7 cellular contexts compared by ENCODE assay signal in genomic region chr14:105892453-105893441, GRCh38.
DNase-seq lines count a peak whose midpoint lies in the region; ATAC-seq and TF ChIP-seq lines count a peak whose summit lies in the region.
"Not testable (repeated sequence)": the region's sequence is repeated elsewhere in the genome, so short reads cannot be mapped to it uniquely, and the experiment has no call there.

No MANE protein-coding gene starts in this region.

- TF ChIP-seq CTCF in coronary artery (IDR thresholded peaks at IDR 0.05); stomach (IDR thresholded peaks at IDR 0.05): not testable (repeated sequence)

- H3K27me3 ChIP-seq in right cardiac atrium (ENCODE audit: control insufficient read depth, insufficient read depth) = not testable (repeated sequence)
- H3K27me3 ChIP-seq in stomach = peaks cover 0 to 17% (median 0%) of the 10 kb centered on the region in 3 donors

- H3K4me1 ChIP-seq in right cardiac atrium (ENCODE audit: control insufficient read depth, insufficient read depth, low read length); stomach: not testable (repeated sequence)

- intact Hi-C loops in right cardiac atrium (cut with DNase I); posterior cingulate gyrus (cut with DNase I); stomach (cut with DNase I; ENCODE audit: low total_unique reads): not testable (repeated sequence)

- ATAC-seq in right cardiac atrium = not testable (repeated sequence)

- not testable (repeated sequence) for H3K9me3 ChIP-seq in right cardiac atrium (ENCODE audit: control insufficient read depth, low read length); stomach

- TF ChIP-seq EP300 in stomach (IDR thresholded peaks at IDR 0.05) = not testable (repeated sequence)

- not testable (repeated sequence) for H3K36me3 ChIP-seq in stomach

- not testable (repeated sequence) for TF ChIP-seq POLR2A in stomach (IDR thresholded peaks at IDR 0.05)

- not testable (repeated sequence) for H3K27ac ChIP-seq in coronary artery; right cardiac atrium (ENCODE audit: low read length); stomach

- WGBS in right cardiac atrium = 74% methylated on average over 27 of the region's 27 CpGs
- WGBS in stomach, 5 donors = 64 to 76% (median 72%) methylated on average over 6 to 27 of the region's 27 CpGs

- not testable (repeated sequence) for H3K4me3 ChIP-seq in coronary artery; right cardiac atrium (ENCODE audit: low read length); stomach

- DNase-seq in NCI-H1417 (lab: John Stamatoyannopoulos, UW) = peak in 2 of 3 experiments; percentile 42 to 74
- DNase-seq in activated CD8-positive, alpha-beta memory T cell treated with anti-CD3 and anti-CD28 coated beads, Interleukin-2, amount 50 U/mL, for 4 hours = peak; percentile 8
- peak; percentile 55 for DNase-seq in coronary artery (ENCODE audit: low spot score)
- peak; percentile 4 to 28 (median 27) for DNase-seq in right cardiac atrium
- DNase-seq in mesenteric fat pad (ENCODE audit: low spot score) = peak; percentile 81
- peak in 8 of 10 donors; percentile 2 to 70 (median 7) for DNase-seq in posterior cingulate gyrus
- DNase-seq in stomach = peak; percentile 16

Comparison
In these comparisons a context has a peak if more than half of its experiments do, and no peak if none do; other contexts are left out.
1. DNase-seq: peak in every context shown above with its lines; median percentile 81 in mesenteric fat pad; 58 in NCI-H1417; 55 in coronary artery; 27 in right cardiac atrium; 16 in stomach; 8 in activated CD8-positive, alpha-beta memory T cell treated with anti-CD3 and anti-CD28 coated beads, Interleukin-2, amount 50 U/mL, for 4 hours; 7 in posterior cingulate gyrus.